Comparison of ENCODE assay signal across 16 cellular contexts in genomic region chr1:76090284-76091180, GRCh38.
"Had no signal": no experiment of that assay in that cellular context is flagged by ENCODE, and none has a peak within 500 bp of the region (broad histone marks: within the 10 kb centered on the region; RNA-seq: fewer than 3 reads in every experiment).

No MANE protein-coding gene starts in this region.

- H3K4me3 ChIP-seq: lung, psoas muscle, upper lobe of right lung had no signal

- ATAC-seq: psoas muscle, T-cell, upper lobe of right lung had no signal

- H3K27me3 Mint-ChIP-seq: brain; central memory CD8-positive, alpha-beta T cell; stimulated activated naive CD8-positive, alpha-beta T cell treated with anti-CD3 and anti-CD28 coated beads, Interleukin-15, Interleukin-2, amounts not matched to agents 100 ng/mL and 50 ng/mL, for 24 hours; T-cell had no signal

- H3K27me3 ChIP-seq: upper lobe of right lung had no signal

- H3K4me3 Mint-ChIP-seq: brain; central memory CD8-positive, alpha-beta T cell; natural killer cell treated with Interleukin-12 subunit alpha and Interleukin-12 subunit beta and Interleukin-15 and Interleukin-18, amount 100 ng/mL, for 72 hours; stimulated activated naive CD8-positive, alpha-beta T cell treated with anti-CD3 and anti-CD28 coated beads, Interleukin-15, Interleukin-2, amounts not matched to agents 100 ng/mL and 50 ng/mL, for 24 hours; T-cell had no signal

- DNase-seq: activated CD4-positive, alpha-beta T cell treated with anti-CD3 and anti-CD28 coated beads, Interleukin-2, amount 50 U/mL, for 1 hour; activated CD4-positive, CD25-positive, alpha-beta regulatory T cell; activated naive CD4-positive, alpha-beta T cell treated with anti-CD3 and anti-CD28 coated beads, Interleukin-2, amount 50 U/mL, for 16 hours; amniotic stem cell; effector memory CD4-positive, alpha-beta T cell; hypothalamus; psoas muscle; stimulated activated CD4-positive, alpha-beta T cell treated with anti-CD3 and anti-CD28 coated beads, Interleukin-4, amount 100 ng/mL, for 1 hour; stimulated activated CD8-positive, alpha-beta memory T cell treated with anti-CD3 and anti-CD28 coated beads, Interleukin-4, amount 100 ng/mL, for 48 hours; T-cell; upper lobe of right lung had no signal

- H3K27ac ChIP-seq: psoas muscle, upper lobe of right lung had no signal

- H3K36me3 Mint-ChIP-seq: brain; natural killer cell treated with Interleukin-12 subunit alpha and Interleukin-12 subunit beta and Interleukin-15 and Interleukin-18, amount 100 ng/mL, for 72 hours; T-cell had no signal

- H3K4me1 ChIP-seq: psoas muscle, upper lobe of right lung had no signal

- H3K9me3 Mint-ChIP-seq: central memory CD8-positive, alpha-beta T cell; natural killer cell treated with Interleukin-12 subunit alpha and Interleukin-12 subunit beta and Interleukin-15 and Interleukin-18, amount 100 ng/mL, for 72 hours; stimulated activated naive CD8-positive, alpha-beta T cell treated with anti-CD3 and anti-CD28 coated beads, Interleukin-15, Interleukin-2, amounts not matched to agents 100 ng/mL and 50 ng/mL, for 24 hours; T-cell had no signal

- H3K9me3 ChIP-seq: psoas muscle, upper lobe of right lung had no signal

- H3K27ac Mint-ChIP-seq: brain; natural killer cell treated with Interleukin-12 subunit alpha and Interleukin-12 subunit beta and Interleukin-15 and Interleukin-18, amount 100 ng/mL, for 72 hours; stimulated activated naive CD8-positive, alpha-beta T cell treated with anti-CD3 and anti-CD28 coated beads, Interleukin-15, Interleukin-2, amounts not matched to agents 100 ng/mL and 50 ng/mL, for 24 hours; T-cell had no signal

- H3K36me3 ChIP-seq: upper lobe of right lung had no signal

- H3K4me1 Mint-ChIP-seq: central memory CD8-positive, alpha-beta T cell; T-cell had no signal
